Comparison of ENCODE assay signal across 9 cellular contexts in genomic region chr3:49378249-49378899, GRCh38. TPM values are rescaled to one million over a fixed set of nuclear protein-coding genes. Genes with fewer than 3 reads are reported as not detected.
DNase-seq lines count a peak whose midpoint lies in the region; ATAC-seq and TF ChIP-seq lines count a peak whose summit lies in the region.
"Had no signal": no experiment of that assay in that cellular context is flagged by ENCODE, and none has a peak within 500 bp of the region (broad histone marks: within the 10 kb centered on the region; RNA-seq: fewer than 3 reads in every experiment).

No MANE protein-coding gene starts in this region.

- H3K36me3 ChIP-seq in DOHH2 (ENCODE audit: control insufficient read depth, low read length) (peaks cover 37% of the 10 kb centered on the region), fibroblast of lung (ENCODE audit: control insufficient read depth, insufficient read depth, low read length) (peaks cover 4% of the 10 kb centered on the region), osteoblast (ENCODE audit: insufficient read depth, low read length) (peaks cover 26% of the 10 kb centered on the region)

- TF ChIP-seq CTCF in DOHH2 (IDR thresholded peaks at IDR 0.05; ENCODE audit: low read depth, low read length, poor library complexity, severe bottlenecking) (no peak), fibroblast of lung (conservative IDR thresholded peaks at IDR 0.05 in 1 of 2, IDR thresholded peaks at IDR 0.05 in 1 of 2; ENCODE audit: low read depth in 1 of 2, low read length in 2 of 2) (no peak), osteoblast (IDR thresholded peaks at IDR 0.05; ENCODE audit: extremely low read depth, low read depth, low read length) (no peak)

- no peak overlapping the region for H3K4me3 ChIP-seq in DOHH2 (ENCODE audit: low read length)
- H3K4me3 ChIP-seq in fibroblast of lung (replicated peaks in 1 of 4; ENCODE audit: control extremely low read depth in 1 of 4, insufficient read depth in 1 of 4, low read depth in 3 of 4, low read length in 4 of 4) = no peak overlapping the region
- H3K4me3 ChIP-seq in osteoblast (ENCODE audit: insufficient read depth, low read length) = no peak overlapping the region

- H3K27ac ChIP-seq in DOHH2 (ENCODE audit: low read depth, low read length) (0 out of 2 replicates have a peak overlapping the region, but pooled peaks have one; percentile 9), fibroblast of lung (ENCODE audit: insufficient read depth, low read length) (peak overlapping the region; percentile 37), osteoblast (ENCODE audit: low read depth, low read length) (peak overlapping the region; percentile 81)

- H3K9me3 ChIP-seq in DOHH2 (ENCODE audit: control insufficient read depth, insufficient read depth, low read length) = no peaks in the 10 kb centered on the region
- H3K9me3 ChIP-seq in fibroblast of lung (ENCODE audit: control insufficient read depth, insufficient read depth, low read depth, low read length) = no peaks in the 10 kb centered on the region
- H3K9me3 ChIP-seq in osteoblast (ENCODE audit: low read depth, low read length) = no peaks in the 10 kb centered on the region

- no peaks in the 10 kb centered on the region for H3K27me3 ChIP-seq in DOHH2 (ENCODE audit: control insufficient read depth, low read length)
- no peaks in the 10 kb centered on the region for H3K27me3 ChIP-seq in fibroblast of lung (ENCODE audit: control insufficient read depth, insufficient read depth, low read length)
- no peaks in the 10 kb centered on the region for H3K27me3 ChIP-seq in osteoblast (ENCODE audit: insufficient read depth, low read length)

- ATAC-seq in HG02938 (IDR thresholded peaks at IDR 0.05; ENCODE audit: unreplicated experiment) = no peak

- DNase-seq in RPMI7951 (ENCODE audit: low read depth) (peak; percentile 85), fibroblast of lung (ENCODE audit: low read depth in 2 of 2) (peak; percentile 61 to 94), osteoblast (ENCODE audit: insufficient read length, low spot score, missing footprints) (no peak), NCI-H1092 (lab: John Stamatoyannopoulos, UW) (no peak), globus pallidus (ENCODE audit: low spot score) (no peak), NCI-H1048 (lab: John Stamatoyannopoulos, UW) (no peak)
- DNase-seq: NCI-H446 treated with DMSO at 0.1 percent for 48 hours had no signal

- H3K4me2 ChIP-seq in DOHH2 (ENCODE audit: low read length) (peak overlapping the region; percentile 32), fibroblast of lung (ENCODE audit: extremely low read depth, insufficient read depth, low read length) (no peak overlapping the region), osteoblast (ENCODE audit: insufficient read depth, low read length) (peak overlapping the region; percentile 44)

- H3F3A ChIP-seq in DOHH2 (ENCODE audit: control insufficient read depth, insufficient read depth) = 0 out of 2 replicates have a peak, but pooled peaks cover 6% of the 10 kb centered on the region

- no peaks in the 10 kb centered on the region for H3K9me2 ChIP-seq in DOHH2 (replicated peaks; ENCODE audit: control insufficient read depth, low read length)

- peaks cover 43% of the 10 kb centered on the region for H3K4me1 ChIP-seq in DOHH2 (ENCODE audit: control insufficient read depth, low read length)
- no peaks in the 10 kb centered on the region for H3K4me1 ChIP-seq in fibroblast of lung (ENCODE audit: control insufficient read depth, extremely low read depth, insufficient read depth, low read length)
- H3K4me1 ChIP-seq in osteoblast (ENCODE audit: insufficient read depth, low read length) = peaks cover 20% of the 10 kb centered on the region

- H3K79me2 ChIP-seq in DOHH2 (ENCODE audit: control insufficient read depth, low read length) (peaks cover 99% of the 10 kb centered on the region), fibroblast of lung (ENCODE audit: control insufficient read depth, insufficient read depth, low read length) (peaks cover 93% of the 10 kb centered on the region), osteoblast (ENCODE audit: insufficient read depth, low read length) (peaks cover 96% of the 10 kb centered on the region)

- H2AFZ ChIP-seq in fibroblast of lung (ENCODE audit: low read length) (no peak overlapping the region), osteoblast (ENCODE audit: low read length) (no peak overlapping the region)

- H4K20me1 ChIP-seq in DOHH2 (ENCODE audit: control insufficient read depth, insufficient read depth, low read depth, low read length) (peaks cover 14% of the 10 kb centered on the region; the same call in 1 of the 2 replicates), fibroblast of lung (ENCODE audit: control insufficient read depth, extremely low read depth, insufficient read depth, low read length) (no peaks in the 10 kb centered on the region), osteoblast (ENCODE audit: insufficient read depth, low read length) (peaks cover 64% of the 10 kb centered on the region)

- H3K9ac ChIP-seq in fibroblast of lung (ENCODE audit: insufficient read depth, low read length) = no peak overlapping the region

RNA-seq across cellular contexts. Expression of gene GPX1, which starts 20.2 kb away (rescaled TPM):
- not detected in 2 replicates for total RNA-seq in RPMI7951 (2014; rRNA removed; shearing (Covaris generic))
- total RNA-seq in fibroblast of lung = 447 and 456 TPM in 2 replicates
- 227 and 428 TPM in 2 replicates for polyA plus RNA-seq in fibroblast of lung
- polyA plus RNA-seq in fibroblast of lung (2012) = 398 and 683 TPM in 2 replicates
- 235 and 280 TPM in 2 replicates for polyA minus RNA-seq in fibroblast of lung (ENCODE audit: low replicate concordance)
- total RNA-seq in osteoblast = 174 and 183 TPM in 2 replicates

RNA-seq across cellular contexts. Expression of gene RHOA, which starts 33.4 kb away (rescaled TPM):
- total RNA-seq in RPMI7951 (2014; rRNA removed; shearing (Covaris generic)) = 627 and 650 TPM in 2 replicates
- total RNA-seq in fibroblast of lung (352 and 548 TPM in 2 replicates), osteoblast (860 and 899 TPM in 2 replicates)
- polyA plus RNA-seq in fibroblast of lung = 727 and 1,002 TPM in 2 replicates
- 673 and 854 TPM in 2 replicates for polyA plus RNA-seq in fibroblast of lung (2012)
- polyA minus RNA-seq in fibroblast of lung (ENCODE audit: low replicate concordance) = 753 and 846 TPM in 2 replicates

RNA-seq across cellular contexts. Expression of gene TCTA, which starts 33.8 kb away (rescaled TPM):
- 22.9 and 24.3 TPM in 2 replicates for total RNA-seq in RPMI7951 (2014; rRNA removed; shearing (Covaris generic))
- 14.4 and 34.5 TPM in 2 replicates for total RNA-seq in fibroblast of lung
- 51.6 and 57.8 TPM in 2 replicates for polyA plus RNA-seq in fibroblast of lung
- polyA plus RNA-seq in fibroblast of lung (2012) = 34.6 and 38.4 TPM in 2 replicates
- polyA minus RNA-seq in fibroblast of lung (ENCODE audit: low replicate concordance) = 30.2 and 47.6 TPM in 2 replicates
- 35.8 and 37.4 TPM in 2 replicates for total RNA-seq in osteoblast

RNA-seq across cellular contexts. Expression of gene USP4, which starts 38.5 kb away (rescaled TPM):
- total RNA-seq in RPMI7951 (2014; rRNA removed; shearing (Covaris generic)) = 12.9 and 14.5 TPM in 2 replicates
- total RNA-seq in fibroblast of lung (20.3 and 28.7 TPM in 2 replicates), osteoblast (20.3 and 22.1 TPM in 2 replicates)
- polyA plus RNA-seq in fibroblast of lung = 47.1 and 53.9 TPM in 2 replicates
- 38.9 and 44.5 TPM in 2 replicates for polyA plus RNA-seq in fibroblast of lung (2012)
- polyA minus RNA-seq in fibroblast of lung (ENCODE audit: low replicate concordance) = 44.3 and 60.1 TPM in 2 replicates

RNA-seq across cellular contexts. Expression of gene AMT, which starts 43.9 kb away (rescaled TPM):
- total RNA-seq in RPMI7951 (2014; rRNA removed; shearing (Covaris generic)) = 1.5 TPM in 1 of 2 replicates, not detected in the other
- total RNA-seq in fibroblast of lung (0.77 and 2.6 TPM in 2 replicates), osteoblast (1.1 and 1.2 TPM in 2 replicates)
- 2.0 and 2.7 TPM in 2 replicates for polyA plus RNA-seq in fibroblast of lung
- 1.3 and 1.4 TPM in 2 replicates for polyA plus RNA-seq in fibroblast of lung (2012)
- 0.44 TPM in 1 of 2 replicates, not detected in the other for polyA minus RNA-seq in fibroblast of lung (ENCODE audit: low replicate concordance)

Comparison
In these comparisons a context has a peak if more than half of its experiments do, and no peak if none do; other contexts are left out.
1. H3K27ac ChIP-seq: peak in every context shown above with its lines; median percentile 81 in osteoblast; 37 in fibroblast of lung; 9 in DOHH2.
2. DNase-seq: peak in RPMI7951 (single experiment) and fibroblast of lung (2 of 2); none in osteoblast (single experiment), NCI-H1092 (single experiment), globus pallidus (single experiment) and NCI-H1048 (single experiment).
3. RNA of gene GPX1, which starts 20.2 kb away (total RNA-seq): 447 to 456 TPM in fibroblast of lung and 174 to 183 TPM in osteoblast; not detected in RPMI7951; every median in the first group is over 100 times any median in the second.